Comparison of ENCODE assay signal across 8 cellular contexts in genomic region chr12:6946033-6946919, GRCh38. TPM values are rescaled to one million over a fixed set of nuclear protein-coding genes. Genes with fewer than 3 reads are reported as not detected.
A peak's percentile ranks its signal among the peaks of the same experiment; 100 is the strongest.
DNase-seq lines count a peak whose midpoint lies in the region; ATAC-seq and FAIRE-seq lines count a peak whose summit lies in the region.

No MANE protein-coding gene starts in this region.

- 36% methylated on average over 32 of the region's 32 CpGs for WGBS in right cardiac atrium
- 3 to 21% (median 4%) methylated on average over 29 to 32 of the region's 32 CpGs for WGBS in small intestine, 3 donors

- DNase-seq in Caki2 (ENCODE audit: low read depth) = peak; percentile 99
- peak; percentile 70 for DNase-seq in NCI-H2227 treated with DMSO at 0.1 percent for 48 hours (lab: John Stamatoyannopoulos, UW)
- DNase-seq in activated T-helper 1 cell treated with anti-CD3 and anti-CD28 coated beads, Interleukin-12 subunit alpha, Interleukin-12 subunit beta, Interleukin-2, Interleukin-4 antibody, amounts not matched to agents 30 ng/mL and 10 ng/mL and 1 ng/mL, durations not matched to agents 14 hours and 24 hours and 36 hours (ENCODE audit: low spot score) = peak; percentile 63
- DNase-seq in right cardiac atrium = peak; percentile 57 to 77 (median 75)
- peak; percentile 98 for DNase-seq in small intestine
- no peak for DNase-seq in sciatic nerve (ENCODE audit: low spot score)
- no peak for DNase-seq in AG08396 (ENCODE audit: low spot score)

- H3K4me1 ChIP-seq in right cardiac atrium (ENCODE audit: control insufficient read depth, insufficient read depth, low read length) = no peaks in the 10 kb centered on the region
- H3K4me1 ChIP-seq in small intestine (ENCODE audit: control insufficient read depth in 2 of 2, insufficient read depth in 1 of 2, low read depth in 1 of 2, low read length in 1 of 2) = peaks cover 4 to 5% of the 10 kb centered on the region in 2 donors

- H3K9me3 Mint-ChIP-seq in activated T-helper 1 cell treated with anti-CD3 and anti-CD28 coated beads, Interleukin-12 subunit alpha, Interleukin-12 subunit beta, Interleukin-2, Interleukin-4 antibody, amounts not matched to agents 30 ng/mL and 10 ng/mL and 1 ng/mL, durations not matched to agents 14 hours and 24 hours and 36 hours = no peaks in the 10 kb centered on the region

- no peak overlapping the region for H3K27ac ChIP-seq in right cardiac atrium (ENCODE audit: low read length)
- peak overlapping the region; percentile 92 to 99 for H3K27ac ChIP-seq in small intestine (ENCODE audit: low read depth in 1 of 2, low read length in 1 of 2)

- ATAC-seq in GM21737 (IDR thresholded peaks at IDR 0.05; ENCODE audit: unreplicated experiment) (peak; percentile 25), right cardiac atrium (no peak), sciatic nerve (no peak)

- H3K4me3 Mint-ChIP-seq in activated T-helper 1 cell treated with anti-CD3 and anti-CD28 coated beads, Interleukin-12 subunit alpha, Interleukin-12 subunit beta, Interleukin-2, Interleukin-4 antibody, amounts not matched to agents 30 ng/mL and 10 ng/mL and 1 ng/mL, durations not matched to agents 14 hours and 24 hours and 36 hours = peak overlapping the region; percentile 96

- intact Hi-C loops in activated T-helper 1 cell treated with anti-CD3 and anti-CD28 coated beads, Interleukin-12 subunit alpha, Interleukin-12 subunit beta, Interleukin-2, Interleukin-4 antibody, amounts not matched to agents 30 ng/mL and 10 ng/mL and 1 ng/mL, durations not matched to agents 14 hours and 24 hours and 36 hours (cut with micrococcal nuclease) = loop anchor here (1.0 to 10.0 kb wide), 2 partner anchors 8 to 411 kb away; partner anchors contain the start of gene GAPDH
- intact Hi-C loops in right cardiac atrium (cut with DNase I) = loop anchor here in 2 of 4 donors (5.0 to 10.0 kb wide), 2 partner anchors 166 to 169 kb away; no protein-coding TSS in a partner anchor
- intact Hi-C loops in sciatic nerve (cut with DNase I) = no loop called here

- H3K36me3 Mint-ChIP-seq in activated T-helper 1 cell treated with anti-CD3 and anti-CD28 coated beads, Interleukin-12 subunit alpha, Interleukin-12 subunit beta, Interleukin-2, Interleukin-4 antibody, amounts not matched to agents 30 ng/mL and 10 ng/mL and 1 ng/mL, durations not matched to agents 14 hours and 24 hours and 36 hours (ENCODE audit: low read depth) = peaks cover 12% of the 10 kb centered on the region

- FAIRE-seq in small intestine (lab: Jason Lieb, UNC) = no peak

- in situ Hi-C loops in Caki2 (cut with HindIII; ENCODE audit: low pct_unique_long_range_greater_than_20kb, low sequenced_read_pairs) = no loop called here

- peak overlapping the region; percentile 95 for H3K27ac Mint-ChIP-seq in activated T-helper 1 cell treated with anti-CD3 and anti-CD28 coated beads, Interleukin-12 subunit alpha, Interleukin-12 subunit beta, Interleukin-2, Interleukin-4 antibody, amounts not matched to agents 30 ng/mL and 10 ng/mL and 1 ng/mL, durations not matched to agents 14 hours and 24 hours and 36 hours

- peaks cover 0 to 2% of the 10 kb centered on the region in 2 donors for H3K36me3 ChIP-seq in small intestine (ENCODE audit: control insufficient read depth in 2 of 2, insufficient read depth in 2 of 2, low read length in 2 of 2)

- no peaks in the 10 kb centered on the region for H3K27me3 ChIP-seq in right cardiac atrium (ENCODE audit: control insufficient read depth, insufficient read depth)
- H3K27me3 ChIP-seq in small intestine (ENCODE audit: control insufficient read depth in 2 of 2, insufficient read depth in 2 of 2, low read length in 2 of 2) = no peaks in the 10 kb centered on the region

- H3K4me1 Mint-ChIP-seq in activated T-helper 1 cell treated with anti-CD3 and anti-CD28 coated beads, Interleukin-12 subunit alpha, Interleukin-12 subunit beta, Interleukin-2, Interleukin-4 antibody, amounts not matched to agents 30 ng/mL and 10 ng/mL and 1 ng/mL, durations not matched to agents 14 hours and 24 hours and 36 hours (ENCODE audit: low read depth) = peaks cover 86% of the 10 kb centered on the region

- H3K27me3 Mint-ChIP-seq in activated T-helper 1 cell treated with anti-CD3 and anti-CD28 coated beads, Interleukin-12 subunit alpha, Interleukin-12 subunit beta, Interleukin-2, Interleukin-4 antibody, amounts not matched to agents 30 ng/mL and 10 ng/mL and 1 ng/mL, durations not matched to agents 14 hours and 24 hours and 36 hours (ENCODE audit: insufficient read depth) = no peaks in the 10 kb centered on the region

- no peaks in the 10 kb centered on the region for H3K9me3 ChIP-seq in right cardiac atrium (ENCODE audit: control insufficient read depth, low read length)
- no peaks in the 10 kb centered on the region for H3K9me3 ChIP-seq in small intestine (ENCODE audit: control insufficient read depth, low read depth)

- H3K4me3 ChIP-seq in right cardiac atrium (ENCODE audit: low read length) (no peak overlapping the region), small intestine (ENCODE audit: low read depth in 1 of 2, low read length in 2 of 2) (peak overlapping the region in 1 of 2 donors; percentile 60)

RNA-seq across cellular contexts. Expression of gene C12orf57, which starts 2.5 kb away (rescaled TPM):
- 105 and 107 TPM in 2 replicates for total RNA-seq in Caki2 (2014; rRNA removed; shearing (Covaris generic); ENCODE audit: low replicate concordance)
- total RNA-seq in activated T-helper 1 cell treated with anti-CD3 and anti-CD28 coated beads, Interleukin-12 subunit alpha, Interleukin-12 subunit beta, Interleukin-2, Interleukin-4 antibody, amounts not matched to agents 30 ng/mL and 10 ng/mL and 1 ng/mL, durations not matched to agents 14 hours and 24 hours and 36 hours = 190 and 197 TPM in 2 replicates
- total RNA-seq in right cardiac atrium (100 to 1,000 TPM; 262 to 339 (median 272) TPM), sciatic nerve (177 TPM)
- polyA plus RNA-seq in right cardiac atrium (441 TPM), small intestine (100 to 1,000 TPM; 185 to 379 (median 361) TPM)

RNA-seq across cellular contexts. Expression of gene RNU7-1, which starts 2.7 kb away (rescaled TPM):
- total RNA-seq in Caki2 (2014; rRNA removed; shearing (Covaris generic); ENCODE audit: low replicate concordance) = not detected in 2 replicates
- total RNA-seq in activated T-helper 1 cell treated with anti-CD3 and anti-CD28 coated beads, Interleukin-12 subunit alpha, Interleukin-12 subunit beta, Interleukin-2, Interleukin-4 antibody, amounts not matched to agents 30 ng/mL and 10 ng/mL and 1 ng/mL, durations not matched to agents 14 hours and 24 hours and 36 hours = not detected in 2 replicates
- not detected for total RNA-seq in right cardiac atrium
- polyA plus RNA-seq in right cardiac atrium = not detected
- not detected for polyA plus RNA-seq in small intestine
- not detected for total RNA-seq in sciatic nerve

RNA-seq across cellular contexts. Expression of gene PTPN6, which starts 4.9 kb away (rescaled TPM):
- 28.3 and 30.2 TPM in 2 replicates for total RNA-seq in Caki2 (2014; rRNA removed; shearing (Covaris generic); ENCODE audit: low replicate concordance)
- total RNA-seq in activated T-helper 1 cell treated with anti-CD3 and anti-CD28 coated beads, Interleukin-12 subunit alpha, Interleukin-12 subunit beta, Interleukin-2, Interleukin-4 antibody, amounts not matched to agents 30 ng/mL and 10 ng/mL and 1 ng/mL, durations not matched to agents 14 hours and 24 hours and 36 hours = 332 and 341 TPM in 2 replicates
- total RNA-seq in right cardiac atrium (10 to 100 TPM in 2 of 4 donors, 1 to 10 TPM in 2; 7.7 to 12.1 (median 9.3) TPM), sciatic nerve (35.0 TPM)
- polyA plus RNA-seq in right cardiac atrium (5.9 TPM), small intestine (10 to 100 TPM; 40.7 to 81.1 (median 76.7) TPM)

RNA-seq across cellular contexts. Expression of gene ATN1, which starts 18.5 kb away (rescaled TPM):
- 0.84 and 2.8 TPM in 2 replicates for total RNA-seq in Caki2 (2014; rRNA removed; shearing (Covaris generic); ENCODE audit: low replicate concordance)
- total RNA-seq in activated T-helper 1 cell treated with anti-CD3 and anti-CD28 coated beads, Interleukin-12 subunit alpha, Interleukin-12 subunit beta, Interleukin-2, Interleukin-4 antibody, amounts not matched to agents 30 ng/mL and 10 ng/mL and 1 ng/mL, durations not matched to agents 14 hours and 24 hours and 36 hours = 70.8 and 71.2 TPM in 2 replicates
- total RNA-seq in right cardiac atrium (10 to 100 TPM; 85.3 to 89.3 (median 88.6) TPM), sciatic nerve (140 TPM)
- polyA plus RNA-seq in right cardiac atrium (70.1 TPM), small intestine (10 to 100 TPM; 34.0 to 50.6 (median 41.8) TPM)

RNA-seq across cellular contexts. Expression of gene PHB2, which starts 24.2 kb away (rescaled TPM):
- 458 and 488 TPM in 2 replicates for total RNA-seq in Caki2 (2014; rRNA removed; shearing (Covaris generic); ENCODE audit: low replicate concordance)
- total RNA-seq in activated T-helper 1 cell treated with anti-CD3 and anti-CD28 coated beads, Interleukin-12 subunit alpha, Interleukin-12 subunit beta, Interleukin-2, Interleukin-4 antibody, amounts not matched to agents 30 ng/mL and 10 ng/mL and 1 ng/mL, durations not matched to agents 14 hours and 24 hours and 36 hours = 456 and 469 TPM in 2 replicates
- total RNA-seq in right cardiac atrium = 100 to 1,000 TPM; 137 to 159 (median 142) TPM
- 127 TPM for polyA plus RNA-seq in right cardiac atrium
- 100 to 1,000 TPM; 165 to 311 (median 210) TPM for polyA plus RNA-seq in small intestine
- total RNA-seq in sciatic nerve = 112 TPM

Comparison
In these comparisons a context has a peak if more than half of its experiments do, and no peak if none do; other contexts are left out.
1. DNase-seq: peak in Caki2 (single experiment), NCI-H2227 treated with DMSO at 0.1 percent for 48 hours (single experiment), activated T-helper 1 cell treated with anti-CD3 and anti-CD28 coated beads, Interleukin-12 subunit alpha, Interleukin-12 subunit beta, Interleukin-2, Interleukin-4 antibody, amounts not matched to agents 30 ng/mL and 10 ng/mL and 1 ng/mL, durations not matched to agents 14 hours and 24 hours and 36 hours (single experiment), right cardiac atrium (3 of 3) and small intestine (single experiment); none in sciatic nerve (single experiment) and AG08396 (single experiment).